ENCODE assay signal across 24 cellular contexts in genomic region chr14:70008457-70008856, GRCh38.
DNase-seq lines count a peak whose midpoint lies in the region; ATAC-seq and TF ChIP-seq lines count a peak whose summit lies in the region.
"Had no signal": no experiment of that assay in that cellular context is flagged by ENCODE, and none has a peak within 500 bp of the region (broad histone marks: within the 10 kb centered on the region; RNA-seq: fewer than 3 reads in every experiment).

No MANE protein-coding gene starts in this region.

- no peak for DNase-seq in GM23338 (ENCODE audit: low spot score)
- peak; percentile 15 for DNase-seq in NCI-H1417 treated with DMSO at 0.1 percent for 48 hours (lab: John Stamatoyannopoulos, UW)
- DNase-seq in esophagus muscularis mucosa (ENCODE audit: extremely low spot score): no peak
- no peak for DNase-seq in prostate gland (ENCODE audit: low spot score)
- no peak for DNase-seq in GM03348 (ENCODE audit: low spot score)
- no peak for DNase-seq in stimulated activated naive B cell treated with anti-CD40 and anti-IgM and Interleukin-4, amounts not matched to agents 10 μg/mL and 1 μg/mL and 100 μg/mL, for 72 hours
- DNase-seq in activated CD8-positive, alpha-beta memory T cell treated with anti-CD3 and anti-CD28 coated beads, Interleukin-2, amount 50 U/mL, for 48 hours: no peak
- no peak for DNase-seq in tibial nerve (ENCODE audit: low spot score in 2 of 2)
- DNase-seq: activated CD4-positive, alpha-beta T cell treated with anti-CD3 and anti-CD28 coated beads for 4 hours; activated CD8-positive, alpha-beta memory T cell treated with anti-CD3 and anti-CD28 coated beads for 24 hours; activated naive CD4-positive, alpha-beta T cell treated with anti-CD3 and anti-CD28 coated beads for 36 hours; activated T-cell treated with anti-CD3 and anti-CD28 coated beads, Interleukin-2, amount 50 U/mL, for 24 hours; effector memory CD8-positive, alpha-beta T cell; EL; NCI-H1436; small intestine; T-helper 1 cell had no signal

- intact Hi-C loops in esophagus muscularis mucosa (cut with DNase I): no loop called here
- intact Hi-C loops in prostate gland (cut with DNase I): loop anchor here (5.0 kb wide), 1 partner anchor 81 kb away; no protein-coding TSS in a partner anchor

- peaks cover 12% of the 10 kb centered on the region for H3K4me1 Mint-ChIP-seq in GM23338
- H3K4me1 Mint-ChIP-seq in stimulated activated naive B cell treated with anti-CD40 and anti-IgM and Interleukin-4, amounts not matched to agents 10 μg/mL and 1 μg/mL and 100 μg/mL, for 72 hours: peaks cover 0 to 5% of the 10 kb centered on the region in 2 donors
- H3K4me1 Mint-ChIP-seq: stimulated activated effector memory CD8-positive, alpha-beta T cell treated with anti-CD3 and anti-CD28 coated beads, Interleukin-12 subunit alpha, Interleukin-12 subunit beta, amount 100 ng/mL, for 72 hours had no signal

- H3F3A ChIP-seq in GM23338 (replicated peaks; ENCODE audit: low read depth): no peaks in the 10 kb centered on the region

- H3K9me3 Mint-ChIP-seq in GM23338: no peaks in the 10 kb centered on the region
- H3K9me3 Mint-ChIP-seq in stimulated activated naive B cell treated with anti-CD40 and anti-IgM and Interleukin-4, amounts not matched to agents 10 μg/mL and 1 μg/mL and 100 μg/mL, for 72 hours: no peaks in the 10 kb centered on the region
- H3K9me3 Mint-ChIP-seq: activated naive CD4-positive, alpha-beta T cell treated with anti-CD3 and anti-CD28 coated beads for 36 hours; activated T-cell treated with anti-CD3 and anti-CD28 coated beads, Interleukin-2, amount 50 U/mL, for 24 hours; effector memory CD8-positive, alpha-beta T cell; IgD-negative memory B cell; stimulated activated effector memory CD8-positive, alpha-beta T cell treated with anti-CD3 and anti-CD28 coated beads, Interleukin-12 subunit alpha, Interleukin-12 subunit beta, amount 100 ng/mL, for 72 hours had no signal

- H3K27me3 ChIP-seq in GM23338 (ENCODE audit: insufficient read depth) (no peaks in the 10 kb centered on the region), esophagus muscularis mucosa (no peaks in the 10 kb centered on the region), prostate gland (replicated peaks; ENCODE audit: insufficient read depth) (no peaks in the 10 kb centered on the region), tibial nerve (no peaks in the 10 kb centered on the region)
- H3K27me3 ChIP-seq: breast epithelium, neutrophil had no signal

- no peak for ATAC-seq in GM23338
- no peak for ATAC-seq in stimulated activated naive B cell treated with anti-CD40 and anti-IgM and Interleukin-4, amounts not matched to agents 10 μg/mL and 1 μg/mL and 100 μg/mL, for 72 hours (replicated peaks)
- ATAC-seq: effector memory CD8-positive, alpha-beta T cell; HCT116; stimulated activated effector memory CD8-positive, alpha-beta T cell treated with anti-CD3 and anti-CD28 coated beads, Interleukin-12 subunit alpha, Interleukin-12 subunit beta, amount 100 ng/mL, for 72 hours had no signal

- H3K36me3 ChIP-seq in GM23338 (ENCODE audit: insufficient read depth) (no peaks in the 10 kb centered on the region), esophagus muscularis mucosa (no peaks in the 10 kb centered on the region), prostate gland (no peaks in the 10 kb centered on the region), tibial nerve (no peaks in the 10 kb centered on the region)
- H3K36me3 ChIP-seq: breast epithelium, neutrophil had no signal

- H3K9me3 ChIP-seq in esophagus muscularis mucosa: no peaks in the 10 kb centered on the region
- no peaks in the 10 kb centered on the region for H3K9me3 ChIP-seq in prostate gland
- no peaks in the 10 kb centered on the region for H3K9me3 ChIP-seq in tibial nerve
- H3K9me3 ChIP-seq: breast epithelium, neutrophil had no signal

- H3K4me3 ChIP-seq in GM23338 (no peak overlapping the region), esophagus muscularis mucosa (no peak overlapping the region), prostate gland (no peak overlapping the region), tibial nerve (no peak overlapping the region)
- H3K4me3 ChIP-seq: breast epithelium had no signal

- TF ChIP-seq POLR2A in esophagus muscularis mucosa (IDR thresholded peaks at IDR 0.05; ENCODE audit: low read depth) (no peak), prostate gland (IDR thresholded peaks at IDR 0.05) (no peak), tibial nerve (IDR thresholded peaks at IDR 0.05) (no peak)

- no peaks in the 10 kb centered on the region for H3K36me3 Mint-ChIP-seq in GM23338 (ENCODE audit: low read depth)
- H3K36me3 Mint-ChIP-seq in stimulated activated naive B cell treated with anti-CD40 and anti-IgM and Interleukin-4, amounts not matched to agents 10 μg/mL and 1 μg/mL and 100 μg/mL, for 72 hours: no peaks in the 10 kb centered on the region
- H3K36me3 Mint-ChIP-seq: IgD-negative memory B cell; stimulated activated effector memory CD8-positive, alpha-beta T cell treated with anti-CD3 and anti-CD28 coated beads, Interleukin-12 subunit alpha, Interleukin-12 subunit beta, amount 100 ng/mL, for 72 hours had no signal

- H3K27me3 Mint-ChIP-seq in GM23338 (ENCODE audit: insufficient read depth, low read depth, poor library complexity): peaks cover 4% of the 10 kb centered on the region
- H3K27me3 Mint-ChIP-seq in stimulated activated naive B cell treated with anti-CD40 and anti-IgM and Interleukin-4, amounts not matched to agents 10 μg/mL and 1 μg/mL and 100 μg/mL, for 72 hours: no peaks in the 10 kb centered on the region

- H3K4me1 ChIP-seq in GM23338 (ENCODE audit: insufficient read depth) (peaks cover 7% of the 10 kb centered on the region), esophagus muscularis mucosa (peaks cover 0 to 7% (median 7%) of the 10 kb centered on the region in 4 donors), prostate gland (replicated peaks) (no peaks in the 10 kb centered on the region), tibial nerve (no peaks in the 10 kb centered on the region)
- H3K4me1 ChIP-seq: breast epithelium had no signal

- WGBS in esophagus muscularis mucosa: 51% methylated on average over 6 of the region's 6 CpGs
- 44% methylated on average over 6 of the region's 6 CpGs for WGBS in prostate gland
- 43 to 56% methylated on average over 6 of the region's 6 CpGs for WGBS in tibial nerve, 2 donors

- no peak for TF ChIP-seq CTCF in GM23338 (conservative IDR thresholded peaks at IDR 0.05; ENCODE audit: low read depth in 2 of 2)
- TF ChIP-seq CTCF in esophagus muscularis mucosa (IDR thresholded peaks at IDR 0.05): no peak
- no peak for TF ChIP-seq CTCF in prostate gland (IDR thresholded peaks at IDR 0.05)
- no peak for TF ChIP-seq CTCF in tibial nerve (IDR thresholded peaks at IDR 0.05)

- no peak overlapping the region for H3K4me2 ChIP-seq in GM23338

- no peak overlapping the region for H3K27ac ChIP-seq in GM23338 (ENCODE audit: low read depth)
- H3K27ac ChIP-seq in esophagus muscularis mucosa (replicated peaks in 1 of 4): peak overlapping the region in 3 of 4 donors; percentile 2 to 41 (median 10)
- H3K27ac ChIP-seq in prostate gland: peak overlapping the region; percentile 13 to 14
- no peak overlapping the region for H3K27ac ChIP-seq in tibial nerve
- H3K27ac ChIP-seq: breast epithelium, C4-2B, HL-60, neutrophil had no signal

- TF ChIP-seq EP300 in esophagus muscularis mucosa (IDR thresholded peaks at IDR 0.05): no peak
- TF ChIP-seq EP300 in tibial nerve (IDR thresholded peaks at IDR 0.05): no peak

- H3K27ac Mint-ChIP-seq in GM23338: peak overlapping the region; percentile 59; the same call in 1 of the 2 replicates
- H3K27ac Mint-ChIP-seq in stimulated activated naive B cell treated with anti-CD40 and anti-IgM and Interleukin-4, amounts not matched to agents 10 μg/mL and 1 μg/mL and 100 μg/mL, for 72 hours: no peak overlapping the region
- H3K27ac Mint-ChIP-seq: activated naive CD4-positive, alpha-beta T cell treated with anti-CD3 and anti-CD28 coated beads for 36 hours; activated T-cell treated with anti-CD3 and anti-CD28 coated beads, Interleukin-2, amount 50 U/mL, for 24 hours; effector memory CD8-positive, alpha-beta T cell; IgD-negative memory B cell; stimulated activated effector memory CD8-positive, alpha-beta T cell treated with anti-CD3 and anti-CD28 coated beads, Interleukin-12 subunit alpha, Interleukin-12 subunit beta, amount 100 ng/mL, for 72 hours had no signal

- H3K9me2 ChIP-seq in GM23338 (ENCODE audit: insufficient read depth): peaks cover 12% of the 10 kb centered on the region

- H2AFZ ChIP-seq in GM23338: peak overlapping the region; percentile 14; the same call in 1 of the 2 replicates

- H3K4me3 Mint-ChIP-seq in GM23338: no peak overlapping the region
- no peak overlapping the region for H3K4me3 Mint-ChIP-seq in stimulated activated naive B cell treated with anti-CD40 and anti-IgM and Interleukin-4, amounts not matched to agents 10 μg/mL and 1 μg/mL and 100 μg/mL, for 72 hours
- H3K4me3 Mint-ChIP-seq: activated naive CD4-positive, alpha-beta T cell treated with anti-CD3 and anti-CD28 coated beads for 36 hours; activated T-cell treated with anti-CD3 and anti-CD28 coated beads, Interleukin-2, amount 50 U/mL, for 24 hours; effector memory CD8-positive, alpha-beta T cell; IgD-negative memory B cell; stimulated activated effector memory CD8-positive, alpha-beta T cell treated with anti-CD3 and anti-CD28 coated beads, Interleukin-12 subunit alpha, Interleukin-12 subunit beta, amount 100 ng/mL, for 72 hours had no signal

- H3K79me2 ChIP-seq in GM23338 (replicated peaks; ENCODE audit: insufficient read depth): no peaks in the 10 kb centered on the region

- H4K20me1 ChIP-seq in GM23338 (replicated peaks; ENCODE audit: insufficient read depth): no peaks in the 10 kb centered on the region

TF ChIP-seq in GM23338, 12 proteins besides CTCF, POLR2A, EP300 and RAD21 (continues in another document):
- TF ChIP-seq EZH2phosphoT487 (IDR thresholded peaks at IDR 0.05; ENCODE audit: unreplicated experiment): no peak
- no peak for TF ChIP-seq JUNB (IDR thresholded peaks at IDR 0.05; ENCODE audit: unreplicated experiment)
- no peak for TF ChIP-seq STAT1 (IDR thresholded peaks at IDR 0.05; ENCODE audit: unreplicated experiment)
- no peak for TF ChIP-seq EZH2 (IDR thresholded peaks at IDR 0.05; ENCODE audit: low read depth, unreplicated experiment)

Comparison
In these comparisons a context has a peak if more than half of its experiments do, and no peak if none do; other contexts are left out.
1. H3K27ac ChIP-seq: peak in esophagus muscularis mucosa (3 of 4) and prostate gland (2 of 2); none in GM23338 (single experiment) and tibial nerve (0 of 4).